Comparison of ENCODE assay signal across 9 cellular contexts in genomic region chr16:72876221-72876620, GRCh38.
A peak's percentile ranks its signal among the peaks of the same experiment; 100 is the strongest.
DNase-seq lines count a peak whose midpoint lies in the region; ATAC-seq and TF ChIP-seq lines count a peak whose summit lies in the region.
"Had no signal": no experiment of that assay in that cellular context is flagged by ENCODE, and none has a peak within 500 bp of the region (broad histone marks: within the 10 kb centered on the region; RNA-seq: fewer than 3 reads in every experiment).

No MANE protein-coding gene starts in this region.

- TF ChIP-seq POLR2A in gastroesophageal sphincter (IDR thresholded peaks at IDR 0.05): no peak

- H3K4ac ChIP-seq in mesendoderm (ENCODE audit: low read depth, low read length): no peak overlapping the region

- no peaks in the 10 kb centered on the region for H3K9me3 Mint-ChIP-seq in stimulated activated naive CD8-positive, alpha-beta T cell treated with anti-CD3 and anti-CD28 coated beads, Interleukin-15, amount 100 ng/mL, for 72 hours

- no peaks in the 10 kb centered on the region for H3K79me2 ChIP-seq in mesendoderm (ENCODE audit: control insufficient read depth, insufficient read depth, low read length)

- no peak overlapping the region for H3K56ac ChIP-seq in mesendoderm (ENCODE audit: low read length)

- no peaks in the 10 kb centered on the region for H3K79me1 ChIP-seq in mesendoderm (ENCODE audit: low read length)

- 53 to 85% methylated on average over 8 of the region's 8 CpGs for WGBS in gastroesophageal sphincter (ENCODE audit: low coverage in 1 of 2), 2 donors
- no CpG with 5 or more reads among the region's 8 CpGs for WGBS in mesendoderm (ENCODE audit: extremely low coverage, insufficient coverage, low lambda C conversion rate)

- H4K8ac ChIP-seq in mesendoderm (ENCODE audit: low read depth, low read length): no peak overlapping the region

- H3K18ac ChIP-seq in mesendoderm (ENCODE audit: low read length): no peak overlapping the region

- H3K9ac ChIP-seq in mesendoderm (ENCODE audit: low read length): no peak overlapping the region

- H3K27me3 ChIP-seq in gastroesophageal sphincter: no peaks in the 10 kb centered on the region
- no peaks in the 10 kb centered on the region for H3K27me3 ChIP-seq in mesendoderm (ENCODE audit: insufficient read depth, low read length, poor library complexity)

- H3K4me3 ChIP-seq in gastroesophageal sphincter (no peak overlapping the region), mesendoderm (ENCODE audit: low read length) (no peak overlapping the region)

- no peak overlapping the region for H3K27ac Mint-ChIP-seq in stimulated activated naive CD8-positive, alpha-beta T cell treated with anti-CD3 and anti-CD28 coated beads, Interleukin-15, amount 100 ng/mL, for 72 hours

- no peak for TF ChIP-seq CTCF in gastroesophageal sphincter (IDR thresholded peaks at IDR 0.05)

- no peak overlapping the region for H2BK15ac ChIP-seq in mesendoderm (replicated peaks; ENCODE audit: low read depth)

- no peak overlapping the region for H3K4me3 Mint-ChIP-seq in stimulated activated naive CD8-positive, alpha-beta T cell treated with anti-CD3 and anti-CD28 coated beads, Interleukin-15, amount 100 ng/mL, for 72 hours

- H3K4me1 Mint-ChIP-seq in stimulated activated naive CD8-positive, alpha-beta T cell treated with anti-CD3 and anti-CD28 coated beads, Interleukin-15, amount 100 ng/mL, for 72 hours: peaks cover 20% of the 10 kb centered on the region

- no peak overlapping the region for H2BK120ac ChIP-seq in mesendoderm (ENCODE audit: low read depth, low read length)

- peaks cover 25% of the 10 kb centered on the region for H3K27me3 Mint-ChIP-seq in stimulated activated naive CD8-positive, alpha-beta T cell treated with anti-CD3 and anti-CD28 coated beads, Interleukin-15, amount 100 ng/mL, for 72 hours

- peak; percentile 64 for ATAC-seq in gastroesophageal sphincter
- peak; percentile 78 for ATAC-seq in stimulated activated naive CD8-positive, alpha-beta T cell treated with anti-CD3 and anti-CD28 coated beads, Interleukin-15, amount 100 ng/mL, for 72 hours
- no peak for ATAC-seq in HG03342 (IDR thresholded peaks at IDR 0.05; ENCODE audit: unreplicated experiment)

- peak; percentile 53 for DNase-seq in NK-92 treated with Interleukin-12 subunit alpha and Interleukin-12 subunit beta, amount 100 ng/mL, for 24 hours (lab: John Stamatoyannopoulos, UW)
- DNase-seq in NK-92 (lab: John Stamatoyannopoulos, UW; ENCODE audit: unreplicated experiment) (no peak), NOMO-1 treated with DMSO at 0.1 percent for 48 hours (lab: John Stamatoyannopoulos, UW; ENCODE audit: unreplicated experiment) (peak; percentile 78), mesendoderm (no peak), NCI-H446 treated with DMSO at 0.1 percent for 48 hours (lab: John Stamatoyannopoulos, UW) (no peak)
- peak; percentile 2 to 18 for DNase-seq in stimulated activated naive CD8-positive, alpha-beta T cell treated with anti-CD3 and anti-CD28 coated beads, Interleukin-15, amount 100 ng/mL, for 72 hours

- H3K9me3 ChIP-seq in gastroesophageal sphincter: no peaks in the 10 kb centered on the region

- H4K5ac ChIP-seq in mesendoderm (ENCODE audit: low read length): no peak overlapping the region

- H3K27ac ChIP-seq in gastroesophageal sphincter (peak overlapping the region in 1 of 4 donors; percentile 30), mesendoderm (ENCODE audit: low read depth, low read length) (no peak overlapping the region)
- H3K27ac ChIP-seq: 22Rv1 had no signal

- TF ChIP-seq EP300 in gastroesophageal sphincter (IDR thresholded peaks at IDR 0.05): no peak

- H3K4me2 ChIP-seq in mesendoderm (ENCODE audit: low read length): no peak overlapping the region

- H3K36me3 ChIP-seq in gastroesophageal sphincter (no peaks in the 10 kb centered on the region), mesendoderm (ENCODE audit: control insufficient read depth, insufficient read depth, low read length) (no peaks in the 10 kb centered on the region)

- H3K4me1 ChIP-seq in gastroesophageal sphincter: peaks cover 0 to 22% (median 0%) of the 10 kb centered on the region in 3 donors
- H3K4me1 ChIP-seq in mesendoderm (ENCODE audit: control insufficient read depth, low read depth, low read length): peaks cover 2% of the 10 kb centered on the region

- H3K23ac ChIP-seq in mesendoderm (ENCODE audit: low read length): no peak overlapping the region

- H2AK5ac ChIP-seq in mesendoderm (ENCODE audit: low read length): no peak overlapping the region

- no peak overlapping the region for H2BK5ac ChIP-seq in mesendoderm (ENCODE audit: low read length)

Comparison
In these comparisons a context has a peak if more than half of its experiments do, and no peak if none do; other contexts are left out.
1. DNase-seq: peak in NK-92 treated with Interleukin-12 subunit alpha and Interleukin-12 subunit beta, amount 100 ng/mL, for 24 hours (single experiment), NOMO-1 treated with DMSO at 0.1 percent for 48 hours (single experiment) and stimulated activated naive CD8-positive, alpha-beta T cell treated with anti-CD3 and anti-CD28 coated beads, Interleukin-15, amount 100 ng/mL, for 72 hours (2 of 2); none in NK-92 (single experiment), mesendoderm (single experiment) and NCI-H446 treated with DMSO at 0.1 percent for 48 hours (single experiment).